In genomic region chr15:76168237-76168984, GRCh38 we compare ENCODE assay signal across 18 cellular contexts.
A peak's percentile ranks its signal among the peaks of the same experiment; 100 is the strongest.
DNase-seq lines count a peak whose midpoint lies in the region; ATAC-seq, FAIRE-seq and TF ChIP-seq lines count a peak whose summit lies in the region.
"Had no signal": no experiment of that assay in that cellular context is flagged by ENCODE, and none has a peak within 500 bp of the region (broad histone marks: within the 10 kb centered on the region; RNA-seq: fewer than 3 reads in every experiment).

No MANE protein-coding gene starts in this region.

- no TSS peak for BruUV-seq in K562 (replicated peaks; lab: Mats Ljungman, UMichigan)

- H3K27ac ChIP-seq in GM23338 (ENCODE audit: low read depth) (no peak overlapping the region), K562 (ENCODE audit: extremely low read depth, low read depth, low read length) (no peak overlapping the region), osteoblast (ENCODE audit: low read depth, low read length) (no peak overlapping the region)
- H3K27ac ChIP-seq: upper lobe of right lung had no signal

- no peak for TF ChIP-seq POLR2A in K562 (conservative IDR thresholded peaks at IDR 0.05)

- H3F3A ChIP-seq in GM23338 (replicated peaks; ENCODE audit: low read depth): no peaks in the 10 kb centered on the region

- H3K9me3 ChIP-seq in K562 (replicated peaks; ENCODE audit: control insufficient read depth, insufficient read depth, low read depth, low read length) (no peaks in the 10 kb centered on the region), osteoblast (ENCODE audit: low read depth, low read length) (no peaks in the 10 kb centered on the region)
- H3K9me3 ChIP-seq: upper lobe of right lung had no signal

- no peaks in the 10 kb centered on the region for H4K20me1 ChIP-seq in GM23338 (replicated peaks; ENCODE audit: insufficient read depth)
- H4K20me1 ChIP-seq in K562 (replicated peaks; ENCODE audit: control insufficient read depth, insufficient read depth, low read length): 0 out of 2 replicates have a peak, but pooled peaks cover 7% of the 10 kb centered on the region
- no peaks in the 10 kb centered on the region for H4K20me1 ChIP-seq in osteoblast (ENCODE audit: insufficient read depth, low read length)

- H3K36me3 ChIP-seq in GM23338 (ENCODE audit: insufficient read depth) (no peaks in the 10 kb centered on the region), K562 (ENCODE audit: control insufficient read depth, insufficient read depth, low read length) (no peaks in the 10 kb centered on the region), osteoblast (ENCODE audit: insufficient read depth, low read length) (no peaks in the 10 kb centered on the region)
- H3K36me3 ChIP-seq: upper lobe of right lung had no signal

- peak; percentile 19 for FAIRE-seq in K562 (lab: Jason Lieb, UNC)
- FAIRE-seq: islet of Langerhans had no signal

- TF ChIP-seq CTCF in GM23338 (conservative IDR thresholded peaks at IDR 0.05; ENCODE audit: low read depth in 2 of 2) (no peak), K562 (IDR thresholded peaks at IDR 0.05 in 2 of 3, conservative IDR thresholded peaks at IDR 0.05 in 1 of 3; ENCODE audit: insufficient read depth in 2 of 3, low read depth in 1 of 3, low read length in 3 of 3) (no peak), osteoblast (IDR thresholded peaks at IDR 0.05; ENCODE audit: extremely low read depth, low read depth, low read length) (no peak)

- H2AFZ ChIP-seq in GM23338: peak overlapping the region; percentile 64; the same call in 1 of the 2 replicates
- peak overlapping the region; percentile 94 for H2AFZ ChIP-seq in K562 (ENCODE audit: low read depth, low read length)
- no peak overlapping the region for H2AFZ ChIP-seq in osteoblast (ENCODE audit: low read length)

- 30% methylated on average over 14 of the region's 14 CpGs for WGBS in K562 (ENCODE audit: insufficient coverage, low coverage, missing lambda C conversion rate)

- peaks cover 11% of the 10 kb centered on the region for H3K4me1 Mint-ChIP-seq in GM23338
- H3K4me1 Mint-ChIP-seq: activated CD4-positive, alpha-beta T cell treated with anti-CD3 and anti-CD28 coated beads, Interleukin-2, amount 10 ng/mL, durations not matched to agents 7 days and 5 days had no signal

- H3K36me3 Mint-ChIP-seq in GM23338 (ENCODE audit: low read depth): no peaks in the 10 kb centered on the region

- CTCF ChIA-PET in K562 (lab: Yijun Ruan, JAX; ENCODE audit: low intra/inter-chr PET ratio): no interaction called here

- POLR2A ChIA-PET in K562 (lab: Yijun Ruan, JAX): interaction anchor here (0.6 to 1.3 kb wide), 3 partner anchors 9 to 182 kb away, joined by 3 to 4 read pairs (median 3); no protein-coding TSS in a partner anchor

- DNase-seq in GM23338 (ENCODE audit: low spot score): no peak
- peak; percentile 91 for DNase-seq in NCI-H524 treated with DMSO at 0.1 percent for 48 hours (lab: John Stamatoyannopoulos, UW)
- peak in 1 of 4 experiments; percentile 24 for DNase-seq in K562 (ENCODE audit: extremely low read depth in 1 of 4, low spot score in 3 of 4)
- peak; percentile 65 for DNase-seq in osteoblast (ENCODE audit: insufficient read length, low spot score, missing footprints)
- DNase-seq in activated CD4-positive, CD25-positive, alpha-beta regulatory T cell treated with anti-CD3 and anti-CD28 coated beads, Interleukin-2, amount 50 U/mL, for 72 hours: no peak
- DNase-seq in NCI-H146 (lab: John Stamatoyannopoulos, UW): no peak
- DNase-seq in anterior cingulate cortex (lab: John Stamatoyannopoulos, UW): no peak
- DNase-seq: activated CD4-positive, alpha-beta T cell treated with anti-CD3 and anti-CD28 coated beads, Interleukin-2, amount 10 ng/mL, durations not matched to agents 7 days and 5 days; activated effector memory CD4-positive, alpha-beta T cell treated with Interleukin-2 at 50 U/mL for 16 hours; foreskin melanocyte; hippocampal formation; NCI-H2029; retina; SHP77 treated with DMSO at 0.1 percent for 48 hours; T-helper 1 cell; upper lobe of right lung had no signal

- in situ Hi-C loops in K562 (cut with MboI): no loop called here

- H3K9me2 ChIP-seq in GM23338 (ENCODE audit: insufficient read depth): no peaks in the 10 kb centered on the region

- ATAC-seq in GM23338 (peak; percentile 40), K562 (peak; percentile 57)

- 0 out of 2 replicates have a peak, but pooled peaks cover 2% of the 10 kb centered on the region for H3K4me1 ChIP-seq in GM23338 (ENCODE audit: insufficient read depth)
- H3K4me1 ChIP-seq in K562 (replicated peaks in 1 of 2; ENCODE audit: control insufficient read depth in 2 of 2, insufficient read depth in 2 of 2, low read length in 2 of 2): peaks cover 3 to 13% of the 10 kb centered on the region in 2 experiments; a peak in 3 of 5 replicates
- no peaks in the 10 kb centered on the region for H3K4me1 ChIP-seq in osteoblast (ENCODE audit: insufficient read depth, low read length)

- intact Hi-C loops in K562 (cut with micrococcal nuclease): no loop called here

- H3K9me3 Mint-ChIP-seq in GM23338: no peaks in the 10 kb centered on the region
- H3K9me3 Mint-ChIP-seq: activated CD4-positive, alpha-beta T cell treated with anti-CD3 and anti-CD28 coated beads, Interleukin-2, amount 10 ng/mL, durations not matched to agents 7 days and 5 days had no signal

- H3K27me3 ChIP-seq in GM23338 (ENCODE audit: insufficient read depth) (no peaks in the 10 kb centered on the region), K562 (ENCODE audit: control insufficient read depth in 2 of 2, insufficient read depth in 2 of 2, low read length in 2 of 2) (peaks cover 25 to 72% of the 10 kb centered on the region in 2 experiments), osteoblast (ENCODE audit: insufficient read depth, low read length) (peaks cover 4% of the 10 kb centered on the region)
- H3K27me3 ChIP-seq: upper lobe of right lung had no signal

- peaks cover 16% of the 10 kb centered on the region for H3K27me3 Mint-ChIP-seq in GM23338 (ENCODE audit: insufficient read depth, low read depth, poor library complexity)
- H3K27me3 Mint-ChIP-seq: activated CD4-positive, alpha-beta T cell treated with anti-CD3 and anti-CD28 coated beads, Interleukin-2, amount 10 ng/mL, durations not matched to agents 7 days and 5 days had no signal

- no peaks in the 10 kb centered on the region for H3K9me1 ChIP-seq in K562 (ENCODE audit: control insufficient read depth, insufficient read depth, low read length)

- H3K79me2 ChIP-seq in GM23338 (replicated peaks; ENCODE audit: insufficient read depth) (no peaks in the 10 kb centered on the region), K562 (ENCODE audit: control insufficient read depth, insufficient read depth, low read length) (no peaks in the 10 kb centered on the region), osteoblast (ENCODE audit: insufficient read depth, low read length) (no peaks in the 10 kb centered on the region)

- no peak overlapping the region for H3K4me3 ChIP-seq in GM23338
- no peak overlapping the region for H3K4me3 ChIP-seq in K562
- H3K4me3 ChIP-seq in osteoblast (ENCODE audit: insufficient read depth, low read length): no peak overlapping the region
- H3K4me3 ChIP-seq: coronary artery, upper lobe of right lung had no signal

- no peak overlapping the region for H3K4me3 Mint-ChIP-seq in GM23338
- H3K4me3 Mint-ChIP-seq: activated CD4-positive, alpha-beta T cell treated with anti-CD3 and anti-CD28 coated beads, Interleukin-2, amount 10 ng/mL, durations not matched to agents 7 days and 5 days had no signal

- H3K27ac Mint-ChIP-seq in GM23338: no peak overlapping the region
- H3K27ac Mint-ChIP-seq: activated CD4-positive, alpha-beta T cell treated with anti-CD3 and anti-CD28 coated beads, Interleukin-2, amount 10 ng/mL, durations not matched to agents 7 days and 5 days had no signal

- TF ChIP-seq EP300 in K562 (IDR thresholded peaks at IDR 0.05; ENCODE audit: low read length): no peak

- TF ChIP-seq RAD21 in K562 (CRISPR knock-in tag; conservative IDR thresholded peaks at IDR 0.05 in 1 of 2, IDR thresholded peaks at IDR 0.05 in 1 of 2): no peak

- no peak overlapping the region for H3K4me2 ChIP-seq in GM23338
- H3K4me2 ChIP-seq in K562 (ENCODE audit: insufficient read depth, low read length): peak overlapping the region; percentile 36
- H3K4me2 ChIP-seq in osteoblast (ENCODE audit: insufficient read depth, low read length): no peak overlapping the region

- H3K9ac ChIP-seq in K562 (ENCODE audit: insufficient read depth in 1 of 2, low read depth in 2 of 2, low read length in 2 of 2): peak overlapping the region in 1 of 2 experiments; percentile 52; a peak in 1 of 4 replicates

TF ChIP-seq in GM23338, 12 proteins besides CTCF, POLR2A, EP300 and RAD21 (continues in another document):
- TF ChIP-seq CREB1 (CRISPR knock-in tag; IDR thresholded peaks at IDR 0.05; ENCODE audit: low read depth): no peak
- no peak for TF ChIP-seq STAT1 (IDR thresholded peaks at IDR 0.05; ENCODE audit: unreplicated experiment)
- no peak for TF ChIP-seq EZH2 (IDR thresholded peaks at IDR 0.05; ENCODE audit: low read depth, unreplicated experiment)
- TF ChIP-seq POLR2AphosphoS5 (IDR thresholded peaks at IDR 0.05; ENCODE audit: low read depth): no peak

TF ChIP-seq in K562, 482 proteins besides CTCF, POLR2A, EP300 and RAD21 (continues in another document):
- TF ChIP-seq, protein P1, sequence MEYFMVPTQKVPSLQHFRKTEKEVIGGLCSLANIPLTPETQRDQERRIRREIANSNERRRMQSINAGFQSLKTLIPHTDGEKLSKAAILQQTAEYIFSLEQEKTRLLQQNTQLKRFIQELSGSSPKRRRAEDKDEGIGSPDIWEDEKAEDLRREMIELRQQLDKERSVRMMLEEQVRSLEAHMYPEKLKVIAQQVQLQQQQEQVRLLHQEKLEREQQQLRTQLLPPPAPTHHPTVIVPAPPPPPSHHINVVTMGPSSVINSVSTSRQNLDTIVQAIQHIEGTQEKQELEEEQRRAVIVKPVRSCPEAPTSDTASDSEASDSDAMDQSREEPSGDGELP (CRISPR knock-in tag; IDR thresholded peaks at IDR 0.05; ENCODE audit: borderline replicate concordance): peak; percentile 33; the same call in 1 of the 2 replicates

Comparison
In these comparisons a context has a peak if more than half of its experiments do, and no peak if none do; other contexts are left out.
1. DNase-seq: peak in NCI-H524 treated with DMSO at 0.1 percent for 48 hours (single experiment) and osteoblast (single experiment); none in GM23338 (single experiment), activated CD4-positive, CD25-positive, alpha-beta regulatory T cell treated with anti-CD3 and anti-CD28 coated beads, Interleukin-2, amount 50 U/mL, for 72 hours (single experiment), NCI-H146 (single experiment) and anterior cingulate cortex (0 of 58).